ENCODE assay signal across 8 cellular contexts in genomic region chr9:6413365-6414263, GRCh38. TPM values are rescaled to one million over a fixed set of nuclear protein-coding genes. Genes with fewer than 3 reads are reported as not detected.
DNase-seq lines count a peak whose midpoint lies in the region; ATAC-seq, FAIRE-seq and TF ChIP-seq lines count a peak whose summit lies in the region.

No MANE protein-coding gene starts in this region.

- H3K4me2 ChIP-seq in SU-DHL-6 (ENCODE audit: low read depth, low read length, poor library complexity, severe bottlenecking) = peak overlapping the region; percentile 75

- H3K4me1 ChIP-seq in iPS-18a (ENCODE audit: control insufficient read depth, low read depth, low read length) (peaks cover 21% of the 10 kb centered on the region), skeletal muscle tissue (ENCODE audit: control insufficient read depth in 3 of 3, insufficient read depth in 3 of 3, low read length in 3 of 3) (peaks cover 11 to 26% (median 11%) of the 10 kb centered on the region in 3 donors)

- H3K9ac ChIP-seq in SU-DHL-6 (ENCODE audit: low read length) (peak overlapping the region; percentile 97), iPS-18a (ENCODE audit: low read length) (peak overlapping the region; percentile 93), skeletal muscle tissue (ENCODE audit: low read depth in 1 of 3, low read length in 3 of 3) (peak overlapping the region; percentile 82 to 90 (median 88))

- H3K27ac ChIP-seq in SU-DHL-6 (ENCODE audit: low read depth, low read length) = peak overlapping the region; percentile 84
- H3K27ac ChIP-seq in iPS-18a (ENCODE audit: low read length) = peak overlapping the region; percentile 85
- H3K27ac ChIP-seq in skeletal muscle tissue (ENCODE audit: low read depth, low read length) = peak overlapping the region; percentile 86

- H3K79me2 ChIP-seq in SU-DHL-6 (ENCODE audit: insufficient read depth, low read length) = peaks cover 54% of the 10 kb centered on the region

- peak overlapping the region; percentile 49 for H2AFZ ChIP-seq in SU-DHL-6 (ENCODE audit: low read depth, low read length, severe bottlenecking)

- H3K27me3 ChIP-seq in SU-DHL-6 (ENCODE audit: low read length) (no peaks in the 10 kb centered on the region), iPS-18a (ENCODE audit: control insufficient read depth, insufficient read depth, low read length) (peaks cover 11% of the 10 kb centered on the region), skeletal muscle tissue (ENCODE audit: control insufficient read depth in 3 of 3, insufficient read depth in 3 of 3, low read length in 3 of 3) (no peaks in the 10 kb centered on the region)

- ATAC-seq in HG03342 (IDR thresholded peaks at IDR 0.05; ENCODE audit: unreplicated experiment) = peak; percentile 11

- no peaks in the 10 kb centered on the region for H3K9me2 ChIP-seq in SU-DHL-6 (replicated peaks; ENCODE audit: insufficient read depth, low read length)

- H3K9me3 ChIP-seq in SU-DHL-6 (ENCODE audit: insufficient read depth, low read length) = 0 out of 2 replicates have a peak, but pooled peaks cover 3% of the 10 kb centered on the region
- no peaks in the 10 kb centered on the region for H3K9me3 ChIP-seq in iPS-18a (ENCODE audit: control insufficient read depth, low read depth, low read length)
- H3K9me3 ChIP-seq in skeletal muscle tissue (ENCODE audit: control insufficient read depth in 3 of 3, low read length in 3 of 3) = no peaks in the 10 kb centered on the region

- H3F3A ChIP-seq in SU-DHL-6 (ENCODE audit: insufficient read depth) = peaks cover 18% of the 10 kb centered on the region; the same call in 1 of the 2 replicates

- peak; percentile 91 for FAIRE-seq in GM19239 (lab: Jason Lieb, UNC)

- H3K4me3 ChIP-seq in SU-DHL-6 (ENCODE audit: insufficient read depth, low read length, poor library complexity, severe bottlenecking) (peak overlapping the region; percentile 87), astrocyte of the cerebellum (ENCODE audit: low read depth, low read length) (peak overlapping the region; percentile 87), iPS-18a (ENCODE audit: low read length) (peak overlapping the region; percentile 84), skeletal muscle tissue (ENCODE audit: low read length in 3 of 3) (peak overlapping the region; percentile 81 to 89 (median 88))

- TF ChIP-seq CTCF in SU-DHL-6 (IDR thresholded peaks at IDR 0.05; ENCODE audit: insufficient read depth, low read length, poor library complexity, severe bottlenecking) (no peak), astrocyte of the cerebellum (IDR thresholded peaks at IDR 0.05; ENCODE audit: low read depth, low read length, missing control alignments) (no peak)

- in situ Hi-C loops in astrocyte of the cerebellum (cut with HindIII; ENCODE audit: low sequenced_read_pairs) = no loop called here

- peak; percentile 51 for DNase-seq in Ammon's horn (ENCODE audit: low spot score)
- DNase-seq in GM19239 (ENCODE audit: insufficient read length, low spot score) = no peak
- DNase-seq in astrocyte of the cerebellum (ENCODE audit: low read depth) = no peak
- DNase-seq in NCI-H524 treated with DMSO at 0.1 percent for 48 hours (lab: John Stamatoyannopoulos, UW) = no peak

- H3K36me3 ChIP-seq in SU-DHL-6 (ENCODE audit: low read length) (no peaks in the 10 kb centered on the region), iPS-18a (ENCODE audit: control insufficient read depth, low read depth, low read length) (no peaks in the 10 kb centered on the region), skeletal muscle tissue (ENCODE audit: control insufficient read depth in 3 of 3, insufficient read depth in 3 of 3, low read length in 3 of 3) (peaks cover 0 to 4% (median 0%) of the 10 kb centered on the region in 3 donors)

- H4K20me1 ChIP-seq in SU-DHL-6 (ENCODE audit: low read depth, low read length) = peaks cover 37% of the 10 kb centered on the region

RNA-seq across cellular contexts. Expression of gene UHRF2, which starts 0.6 kb away (rescaled TPM):
- total RNA-seq in skeletal muscle tissue = 53.8 TPM
